In genomic region chr17:1362065-1362848, GRCh38 we compare ENCODE assay signal across 9 cellular contexts. TPM values are rescaled to one million over a fixed set of nuclear protein-coding genes. Genes with fewer than 3 reads are reported as not detected.
DNase-seq lines count a peak whose midpoint lies in the region; ATAC-seq and TF ChIP-seq lines count a peak whose summit lies in the region.
"Had no signal": no experiment of that assay in that cellular context is flagged by ENCODE, and none has a peak within 500 bp of the region (broad histone marks: within the 10 kb centered on the region; RNA-seq: fewer than 3 reads in every experiment).

No MANE protein-coding gene starts in this region.

- 100% methylated on average over 1 of the region's 10 CpGs for WGBS in trophoblast cell (ENCODE audit: extremely low coverage, insufficient coverage, insufficient read length)

- H3K36me3 Mint-ChIP-seq in Calu3 (ENCODE audit: insufficient read depth, unreplicated experiment) = peaks cover 60% of the 10 kb centered on the region
- H3K36me3 Mint-ChIP-seq in central memory CD8-positive, alpha-beta T cell (ENCODE audit: insufficient read depth) = peaks cover 46% of the 10 kb centered on the region

- H4K8ac ChIP-seq in trophoblast cell (ENCODE audit: low read depth, low read length) = no peak overlapping the region

- no peak overlapping the region for H3K4me3 ChIP-seq in trophoblast cell (ENCODE audit: low read depth, low read length)

- H2BK12ac ChIP-seq in trophoblast cell (ENCODE audit: low read length) = no peak overlapping the region

- no peak overlapping the region for H2BK120ac ChIP-seq in trophoblast cell (ENCODE audit: insufficient read depth, low read length, poor library complexity)

- peak; percentile 59 for ATAC-seq in central memory CD8-positive, alpha-beta T cell (replicated peaks; ENCODE audit: extremely low read depth, poor library complexity, severe bottlenecking)
- ATAC-seq in GM19035 (IDR thresholded peaks at IDR 0.05; ENCODE audit: unreplicated experiment) = no peak

- H3K27ac Mint-ChIP-seq in Calu3 (ENCODE audit: unreplicated experiment) = peak overlapping the region; percentile 53
- H3K27ac Mint-ChIP-seq in central memory CD8-positive, alpha-beta T cell (ENCODE audit: low read depth) = peak overlapping the region; percentile 47

- CTCF ChIA-PET in Calu3 (lab: Charles Lee) = interaction anchor here (0.6 kb wide), 1 partner anchor 38 kb away, joined by 4 read pairs; the partner anchor contains the start of gene YWHAE

- no peaks in the 10 kb centered on the region for H3K9me3 ChIP-seq in trophoblast cell (ENCODE audit: insufficient read depth, low read depth, low read length)

- intact Hi-C loops in Calu3 (cut with micrococcal nuclease; ENCODE audit: unreplicated experiment) = loop anchor here (10.0 kb wide), 1 partner anchor 93 kb away; the partner anchor contains the start of gene CRK

- H4K12ac ChIP-seq in trophoblast cell (ENCODE audit: low read depth, low read length) = no peak overlapping the region

- no peak overlapping the region for H2AFZ ChIP-seq in trophoblast cell (ENCODE audit: insufficient read depth, low read length, poor library complexity)

- TF ChIP-seq CTCF in Calu3 (IDR thresholded peaks at IDR 0.05; ENCODE audit: unreplicated experiment) = no peak

- H4K91ac ChIP-seq in trophoblast cell (ENCODE audit: low read depth, low read length) = no peak overlapping the region

- H3K27ac ChIP-seq in trophoblast cell (ENCODE audit: low read depth, low read length) = no peak overlapping the region

- peaks cover 28 to 44% of the 10 kb centered on the region in 2 experiments for H3K36me3 ChIP-seq in trophoblast cell (ENCODE audit: control insufficient read depth in 1 of 2, insufficient read depth in 2 of 2, low read length in 2 of 2)

- H3K23ac ChIP-seq in trophoblast cell (ENCODE audit: low read length) = no peak overlapping the region

- H3K79me1 ChIP-seq in trophoblast cell (ENCODE audit: low read length) = no peaks in the 10 kb centered on the region

- H3K4me3 Mint-ChIP-seq in Calu3 (ENCODE audit: low read depth, unreplicated experiment) = peak overlapping the region; percentile 18
- peak overlapping the region; percentile 45 for H3K4me3 Mint-ChIP-seq in central memory CD8-positive, alpha-beta T cell

- peaks cover 7% of the 10 kb centered on the region for H3K79me2 ChIP-seq in trophoblast cell (ENCODE audit: control insufficient read depth, insufficient read depth, low read length, poor library complexity)

- H3K4me1 ChIP-seq in trophoblast cell (ENCODE audit: control insufficient read depth in 1 of 2, insufficient read depth in 2 of 2, low read length in 2 of 2) = peaks cover 0 to 1% of the 10 kb centered on the region in 2 experiments

- peak overlapping the region; percentile 50 for H3K4ac ChIP-seq in trophoblast cell (ENCODE audit: low read depth, low read length)

- no peaks in the 10 kb centered on the region for H3K27me3 Mint-ChIP-seq in Calu3 (ENCODE audit: unreplicated experiment)
- no peaks in the 10 kb centered on the region for H3K27me3 Mint-ChIP-seq in central memory CD8-positive, alpha-beta T cell

- no TSS peak for BruUV-seq in Calu3 (replicated peaks; lab: Mats Ljungman, UMichigan)

- H3K9ac ChIP-seq in trophoblast cell (ENCODE audit: low read length) = no peak overlapping the region

- H2AK5ac ChIP-seq in trophoblast cell (ENCODE audit: low read length) = no peak overlapping the region

- no peak overlapping the region for H2BK5ac ChIP-seq in trophoblast cell (ENCODE audit: low read depth, low read length, poor library complexity)

- no peak overlapping the region for H3K4me2 ChIP-seq in trophoblast cell (ENCODE audit: low read length)

- peaks cover 24% of the 10 kb centered on the region for H3K4me1 Mint-ChIP-seq in Calu3 (ENCODE audit: low read depth, unreplicated experiment)
- peaks cover 45% of the 10 kb centered on the region for H3K4me1 Mint-ChIP-seq in central memory CD8-positive, alpha-beta T cell

- no peaks in the 10 kb centered on the region for H3K9me3 Mint-ChIP-seq in Calu3 (ENCODE audit: low read depth, unreplicated experiment)
- no peaks in the 10 kb centered on the region for H3K9me3 Mint-ChIP-seq in central memory CD8-positive, alpha-beta T cell

- H3K27me3 ChIP-seq in trophoblast cell (ENCODE audit: insufficient read depth, low read length) = no peaks in the 10 kb centered on the region

- H3K18ac ChIP-seq in trophoblast cell (ENCODE audit: low read length) = no peak overlapping the region

- no peak for DNase-seq in Calu3
- DNase-seq in NOMO-1 treated with DMSO at 0.1 percent for 48 hours (lab: John Stamatoyannopoulos, UW; ENCODE audit: unreplicated experiment) = peak; percentile 48
- no peak for DNase-seq in central memory CD8-positive, alpha-beta T cell (ENCODE audit: low spot score in 2 of 2)
- no peak for DNase-seq in trophoblast cell
- no peak for DNase-seq in mucosa of gallbladder (ENCODE audit: low spot score)
- no peak for DNase-seq in NCI-H2107 (lab: John Stamatoyannopoulos, UW)
- DNase-seq in HT-29 (ENCODE audit: low spot score) = no peak
- DNase-seq: NCI-H1436 had no signal

- H3K14ac ChIP-seq in trophoblast cell (ENCODE audit: low read length) = no peak overlapping the region

RNA-seq across cellular contexts. Expression of gene YWHAE, which starts 37.8 kb away (rescaled TPM):
- total RNA-seq in Calu3 (2022) = 466 and 504 TPM in 2 replicates
- polyA plus RNA-seq in trophoblast cell (2013) = 619 and 645 TPM in 2 replicates
- 384 TPM for total RNA-seq in mucosa of gallbladder
- total RNA-seq in HT-29 (2014; rRNA removed; shearing (Covaris generic)) = 166 and 190 TPM in 2 replicates
